14 cellular contexts compared by ENCODE assay signal in genomic region chr9:136086213-136086881, GRCh38. TPM values are rescaled to one million over a fixed set of nuclear protein-coding genes. Genes with fewer than 3 reads are reported as not detected.
A peak's percentile ranks its signal among the peaks of the same experiment; 100 is the strongest.
DNase-seq lines count a peak whose midpoint lies in the region; ATAC-seq, FAIRE-seq and TF ChIP-seq lines count a peak whose summit lies in the region.
"Had no signal": no experiment of that assay in that cellular context is flagged by ENCODE, and none has a peak within 500 bp of the region (broad histone marks: within the 10 kb centered on the region; RNA-seq: fewer than 3 reads in every experiment).

No MANE protein-coding gene starts in this region.

- no peak overlapping the region for H3K4me3 ChIP-seq in neural progenitor cell
- H3K4me3 ChIP-seq in upper lobe of right lung = peak overlapping the region; percentile 3
- H3K4me3 ChIP-seq: SJSA1 had no signal

- no peak overlapping the region for H3K27ac ChIP-seq in neural progenitor cell
- H3K27ac ChIP-seq in upper lobe of right lung = peak overlapping the region; percentile 24
- H3K27ac ChIP-seq: SJSA1 had no signal

- H3K9me3 Mint-ChIP-seq in activated CD8-positive, alpha-beta T cell treated with anti-CD3 and anti-CD28 coated beads for 36 hours = no peaks in the 10 kb centered on the region
- H3K9me3 Mint-ChIP-seq in activated CD8-positive, alpha-beta T cell treated with anti-CD3 and anti-CD28 coated beads, Interleukin-2, amount 10 ng/mL, durations not matched to agents 7 days and 5 days (ENCODE audit: insufficient read depth) = no peaks in the 10 kb centered on the region
- H3K9me3 Mint-ChIP-seq in neural progenitor cell = no peaks in the 10 kb centered on the region

- POLR2A ChIA-PET in activated CD8-positive, alpha-beta T cell treated with anti-CD3 and anti-CD28 coated beads for 36 hours (lab: Charles Lee) = no interaction called here
- POLR2A ChIA-PET in activated CD8-positive, alpha-beta T cell treated with anti-CD3 and anti-CD28 coated beads, Interleukin-2, amount 10 ng/mL, durations not matched to agents 7 days and 5 days (lab: Charles Lee) = no interaction called here

- no peak overlapping the region for H3K9ac ChIP-seq in neural progenitor cell

- peaks cover 12% of the 10 kb centered on the region for H3K4me1 Mint-ChIP-seq in activated CD8-positive, alpha-beta T cell treated with anti-CD3 and anti-CD28 coated beads for 36 hours (ENCODE audit: low read depth)
- peaks cover 10% of the 10 kb centered on the region for H3K4me1 Mint-ChIP-seq in activated CD8-positive, alpha-beta T cell treated with anti-CD3 and anti-CD28 coated beads, Interleukin-2, amount 10 ng/mL, durations not matched to agents 7 days and 5 days (ENCODE audit: low read depth)
- H3K4me1 Mint-ChIP-seq in neural progenitor cell = peaks cover 16% of the 10 kb centered on the region

- peaks cover 12% of the 10 kb centered on the region for H4K20me1 ChIP-seq in neural progenitor cell (ENCODE audit: low read depth)

- H3K36me3 ChIP-seq in neural progenitor cell = no peaks in the 10 kb centered on the region
- H3K36me3 ChIP-seq in upper lobe of right lung = no peaks in the 10 kb centered on the region

- H3K27me3 Mint-ChIP-seq in activated CD8-positive, alpha-beta T cell treated with anti-CD3 and anti-CD28 coated beads for 36 hours = no peaks in the 10 kb centered on the region
- H3K27me3 Mint-ChIP-seq in activated CD8-positive, alpha-beta T cell treated with anti-CD3 and anti-CD28 coated beads, Interleukin-2, amount 10 ng/mL, durations not matched to agents 7 days and 5 days (ENCODE audit: low read depth) = no peaks in the 10 kb centered on the region
- peaks cover 6% of the 10 kb centered on the region for H3K27me3 Mint-ChIP-seq in neural progenitor cell (ENCODE audit: insufficient read depth, low read depth)

- no peak for TF ChIP-seq CTCF in activated CD8-positive, alpha-beta T cell treated with anti-CD3 and anti-CD28 coated beads for 36 hours (IDR thresholded peaks at IDR 0.05)
- no peak for TF ChIP-seq CTCF in neural progenitor cell (IDR thresholded peaks at IDR 0.05)
- TF ChIP-seq CTCF in upper lobe of right lung (IDR thresholded peaks at IDR 0.05) = no peak
- TF ChIP-seq CTCF in GM10266 (IDR thresholded peaks at IDR 0.05; ENCODE audit: control insufficient read depth, insufficient read depth, low read depth, missing control alignments) = no peak

- H3K4me1 ChIP-seq in neural progenitor cell (peaks cover 20% of the 10 kb centered on the region), upper lobe of right lung (peaks cover 62% of the 10 kb centered on the region)

- H3K9me3 ChIP-seq in neural progenitor cell (ENCODE audit: low read depth) (no peaks in the 10 kb centered on the region), upper lobe of right lung (no peaks in the 10 kb centered on the region)
- H3K9me3 ChIP-seq: SJSA1 had no signal

- H2AFZ ChIP-seq in neural progenitor cell (replicated peaks) = no peak overlapping the region

- DNase-seq in activated CD8-positive, alpha-beta T cell treated with anti-CD3 and anti-CD28 coated beads for 36 hours = peak; percentile 1
- DNase-seq in activated CD8-positive, alpha-beta T cell treated with anti-CD3 and anti-CD28 coated beads, Interleukin-2, amount 10 ng/mL, durations not matched to agents 7 days and 5 days = no peak
- DNase-seq in frontal cortex (ENCODE audit: low spot score in 2 of 2) = peak; percentile 73 to 75
- peak; percentile 1 for DNase-seq in neural progenitor cell (ENCODE audit: low spot score)
- peak; percentile 66 for DNase-seq in upper lobe of right lung
- no peak for DNase-seq in RKO (ENCODE audit: low spot score)
- DNase-seq in GM10266 (ENCODE audit: extremely low spot score) = no peak
- no peak for DNase-seq in stimulated activated naive CD4-positive, alpha-beta T cell treated with Interleukin-2 at 50 U/mL for 16 hours (lab: John Stamatoyannopoulos, UW)
- DNase-seq: amniotic stem cell, mesendoderm, NCI-H146, NCI-H82 had no signal

- CTCF ChIA-PET in activated CD8-positive, alpha-beta T cell treated with anti-CD3 and anti-CD28 coated beads for 36 hours (lab: Charles Lee) = interaction anchor here (0.9 kb wide), 1 partner anchor 36 kb away, joined by 4 read pairs; no protein-coding TSS in a partner anchor
- CTCF ChIA-PET in activated CD8-positive, alpha-beta T cell treated with anti-CD3 and anti-CD28 coated beads, Interleukin-2, amount 10 ng/mL, durations not matched to agents 7 days and 5 days (lab: Charles Lee) = no interaction called here

- H3K27ac Mint-ChIP-seq in activated CD8-positive, alpha-beta T cell treated with anti-CD3 and anti-CD28 coated beads for 36 hours = no peak overlapping the region
- H3K27ac Mint-ChIP-seq in activated CD8-positive, alpha-beta T cell treated with anti-CD3 and anti-CD28 coated beads, Interleukin-2, amount 10 ng/mL, durations not matched to agents 7 days and 5 days = no peak overlapping the region
- H3K27ac Mint-ChIP-seq in neural progenitor cell = no peak overlapping the region

- H3K36me3 Mint-ChIP-seq in activated CD8-positive, alpha-beta T cell treated with anti-CD3 and anti-CD28 coated beads for 36 hours (ENCODE audit: low read depth) = no peaks in the 10 kb centered on the region
- H3K36me3 Mint-ChIP-seq in activated CD8-positive, alpha-beta T cell treated with anti-CD3 and anti-CD28 coated beads, Interleukin-2, amount 10 ng/mL, durations not matched to agents 7 days and 5 days (ENCODE audit: low read depth) = no peaks in the 10 kb centered on the region
- H3K36me3 Mint-ChIP-seq in neural progenitor cell = no peaks in the 10 kb centered on the region

- H3K27me3 ChIP-seq in neural progenitor cell (no peaks in the 10 kb centered on the region), upper lobe of right lung (no peaks in the 10 kb centered on the region)
- H3K27me3 ChIP-seq: SJSA1 had no signal

- H3K79me2 ChIP-seq in neural progenitor cell (ENCODE audit: low read depth) = peaks cover 3% of the 10 kb centered on the region

- intact Hi-C loops in activated CD8-positive, alpha-beta T cell treated with anti-CD3 and anti-CD28 coated beads for 36 hours (cut with micrococcal nuclease) = loop anchor here (5.0 kb wide), 1 partner anchor 36 kb away; no protein-coding TSS in a partner anchor
- intact Hi-C loops in upper lobe of right lung (cut with DNase I) = no loop called here

- ATAC-seq in activated CD8-positive, alpha-beta T cell treated with anti-CD3 and anti-CD28 coated beads for 36 hours = no peak
- ATAC-seq in activated CD8-positive, alpha-beta T cell treated with anti-CD3 and anti-CD28 coated beads, Interleukin-2, amount 10 ng/mL, durations not matched to agents 7 days and 5 days = no peak
- ATAC-seq in upper lobe of right lung = peak; percentile 2

- no peak overlapping the region for H3K4me2 ChIP-seq in neural progenitor cell

- H3K4me3 Mint-ChIP-seq in activated CD8-positive, alpha-beta T cell treated with anti-CD3 and anti-CD28 coated beads for 36 hours = no peak overlapping the region
- no peak overlapping the region for H3K4me3 Mint-ChIP-seq in activated CD8-positive, alpha-beta T cell treated with anti-CD3 and anti-CD28 coated beads, Interleukin-2, amount 10 ng/mL, durations not matched to agents 7 days and 5 days
- no peak overlapping the region for H3K4me3 Mint-ChIP-seq in neural progenitor cell

- H3F3A ChIP-seq in neural progenitor cell (ENCODE audit: low read depth) = no peaks in the 10 kb centered on the region

- FAIRE-seq in frontal cortex (lab: Jason Lieb, UNC) = no peak
- FAIRE-seq: A204.1 had no signal

RNA-seq across cellular contexts. Expression of gene NACC2, which starts 8.7 kb away (rescaled TPM):
- 1 to 10 TPM; 6.0 to 6.2 TPM for total RNA-seq in activated CD8-positive, alpha-beta T cell treated with anti-CD3 and anti-CD28 coated beads for 36 hours
- 1 to 10 TPM; 5.6 to 6.4 TPM for total RNA-seq in activated CD8-positive, alpha-beta T cell treated with anti-CD3 and anti-CD28 coated beads, Interleukin-2, amount 10 ng/mL, durations not matched to agents 7 days and 5 days
- total RNA-seq in frontal cortex (3.7 TPM), neural progenitor cell (ENCODE audit: low replicate concordance) (4.5 and 9.1 TPM in 2 replicates), upper lobe of right lung (33.5 TPM)

RNA-seq across cellular contexts. Expression of gene TMEM250, which starts 32.3 kb away (rescaled TPM):
- 10 to 100 TPM; 24.4 to 25.9 TPM for total RNA-seq in activated CD8-positive, alpha-beta T cell treated with anti-CD3 and anti-CD28 coated beads for 36 hours
- total RNA-seq in activated CD8-positive, alpha-beta T cell treated with anti-CD3 and anti-CD28 coated beads, Interleukin-2, amount 10 ng/mL, durations not matched to agents 7 days and 5 days = 10 to 100 TPM; 56.5 to 57.0 TPM
- total RNA-seq in frontal cortex (26.9 TPM), neural progenitor cell (ENCODE audit: low replicate concordance) (16.3 and 46.2 TPM in 2 replicates), upper lobe of right lung (30.7 TPM)

Comparison
In these comparisons a context has a peak if more than half of its experiments do, and no peak if none do; other contexts are left out.
1. DNase-seq: peak in activated CD8-positive, alpha-beta T cell treated with anti-CD3 and anti-CD28 coated beads for 36 hours (single experiment), frontal cortex (2 of 2), neural progenitor cell (single experiment) and upper lobe of right lung (single experiment); none in activated CD8-positive, alpha-beta T cell treated with anti-CD3 and anti-CD28 coated beads, Interleukin-2, amount 10 ng/mL, durations not matched to agents 7 days and 5 days (single experiment), RKO (single experiment), GM10266 (single experiment) and stimulated activated naive CD4-positive, alpha-beta T cell treated with Interleukin-2 at 50 U/mL for 16 hours (single experiment).